Comparison of ENCODE assay signal across 8 cellular contexts in the genomic region with DNA sequence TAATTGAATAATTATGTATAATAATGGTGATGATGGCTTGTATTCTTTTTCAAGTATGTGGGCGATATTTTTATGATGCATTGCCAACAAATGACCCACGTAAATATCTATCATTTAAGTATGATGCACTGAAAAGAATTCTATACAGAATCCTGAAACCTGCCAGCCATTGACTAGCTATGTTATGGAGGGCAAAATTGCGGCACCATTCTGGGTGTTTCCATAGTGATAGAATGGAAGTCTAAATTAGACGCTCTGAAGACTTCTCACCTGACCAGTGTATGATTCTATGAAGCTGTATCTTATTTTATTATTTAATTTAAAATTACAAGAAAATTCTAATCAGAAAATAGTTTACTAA.
DNase-seq lines count a peak whose midpoint lies in the region; ATAC-seq and TF ChIP-seq lines count a peak whose summit lies in the region.

No MANE protein-coding gene starts in this region.

- H3K9me3 ChIP-seq in OCI-LY3 (ENCODE audit: insufficient read depth, low read length) = no peaks in the 10 kb centered on the region

- no peaks in the 10 kb centered on the region for H4K20me1 ChIP-seq in OCI-LY3 (ENCODE audit: insufficient read depth, low read length)

- H3K27ac ChIP-seq in OCI-LY3 (ENCODE audit: low read length) = peak overlapping the region; percentile 41

- TF ChIP-seq CTCF in OCI-LY3 (IDR thresholded peaks at IDR 0.05; ENCODE audit: low read depth, low read length) = no peak
- no peak for TF ChIP-seq CTCF in epithelial cell of esophagus (IDR thresholded peaks at IDR 0.05; ENCODE audit: insufficient read depth, low read depth, low read length, missing control alignments)

- H3K4me3 ChIP-seq in OCI-LY3 (ENCODE audit: low read length) = peak overlapping the region; percentile 79
- H3K4me3 ChIP-seq in epithelial cell of esophagus (ENCODE audit: low read length) = peak overlapping the region; percentile 91
- H3K4me3 ChIP-seq in skeletal muscle cell (ENCODE audit: low read depth, low read length) = peak overlapping the region; percentile 84

- H2AFZ ChIP-seq in OCI-LY3 (ENCODE audit: low read depth, low read length) = peak overlapping the region; percentile 70

- peak; percentile 40 for DNase-seq in NCI-H1092 treated with DMSO at 0.1 percent for 48 hours (lab: John Stamatoyannopoulos, UW)
- DNase-seq in NCI-H1092 (lab: John Stamatoyannopoulos, UW) = no peak
- DNase-seq in epithelial cell of esophagus (ENCODE audit: low read depth) = no peak
- DNase-seq in skeletal muscle cell (ENCODE audit: low read depth) = no peak
- no peak for DNase-seq in hippocampal formation (lab: John Stamatoyannopoulos, UW)
- no peak for DNase-seq in NCI-H446 treated with DMSO at 0.1 percent for 48 hours (lab: John Stamatoyannopoulos, UW)

- peaks cover 15% of the 10 kb centered on the region for H3K4me1 ChIP-seq in OCI-LY3 (ENCODE audit: low read length)

- ATAC-seq in GM21717 (IDR thresholded peaks at IDR 0.05; ENCODE audit: unreplicated experiment) = no peak

- H3K27me3 ChIP-seq in OCI-LY3 (ENCODE audit: low read depth, low read length) = no peaks in the 10 kb centered on the region

- peaks cover 39% of the 10 kb centered on the region for H3K79me2 ChIP-seq in OCI-LY3 (ENCODE audit: low read length)

- peak overlapping the region; percentile 70 for H3K4me2 ChIP-seq in OCI-LY3 (ENCODE audit: low read length)

- peak overlapping the region; percentile 69 for H3K9ac ChIP-seq in OCI-LY3 (ENCODE audit: low read length)

- H3K36me3 ChIP-seq in OCI-LY3 (replicated peaks; ENCODE audit: low read depth, low read length) = peaks cover 17% of the 10 kb centered on the region
